9 cellular contexts compared by ENCODE assay signal in the genomic region with DNA sequence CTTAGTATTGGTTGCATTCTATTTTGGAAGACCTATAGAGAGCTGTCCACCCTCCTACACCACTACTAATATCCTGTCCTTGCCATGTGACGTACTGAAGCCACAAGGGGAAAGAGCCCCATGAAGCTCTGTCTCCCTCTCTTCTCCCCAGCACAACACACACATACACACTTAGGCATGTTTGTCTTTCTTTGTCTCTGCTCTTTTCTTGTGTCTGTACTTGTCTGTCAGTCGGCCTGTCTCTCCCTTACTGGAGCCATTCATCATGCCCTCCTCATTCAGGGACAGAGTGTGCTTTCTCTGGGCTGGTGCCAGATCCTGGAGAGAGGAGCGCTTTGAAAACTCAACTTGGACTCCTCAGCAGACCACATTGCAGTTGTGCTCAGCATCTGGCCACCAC. TPM values are rescaled to one million over a fixed set of nuclear protein-coding genes. Genes with fewer than 3 reads are reported as not detected.
DNase-seq lines count a peak whose midpoint lies in the region; ATAC-seq and TF ChIP-seq lines count a peak whose summit lies in the region.
"Had no signal": no experiment of that assay in that cellular context is flagged by ENCODE, and none has a peak within 500 bp of the region (broad histone marks: within the 10 kb centered on the region; RNA-seq: fewer than 3 reads in every experiment).

No MANE protein-coding gene starts in this region.

- H3K4me3 ChIP-seq in HEK293 (ENCODE audit: low read depth, low read length) (no peak overlapping the region), gastroesophageal sphincter (no peak overlapping the region)

- CTCF ChIA-PET in HEK293 (lab: Yijun Ruan, JAX): interaction anchor here (0.5 to 3.0 kb wide), 3 partner anchors 14 to 731 kb away, joined by 3 to 12 read pairs (median 4); no protein-coding TSS in a partner anchor

- peaks cover 40% of the 10 kb centered on the region for H3K36me3 Mint-ChIP-seq in activated T-helper 17 cell treated with anti-CD3 and anti-CD28 coated beads, Interleukin-2, amount 50 U/mL, for 72 hours (ENCODE audit: low read depth)

- POLR2A ChIA-PET in HEK293 (lab: Yijun Ruan, JAX): no interaction called here

- DNase-seq in sciatic nerve (ENCODE audit: low spot score): peak; percentile 69
- no peak for DNase-seq in SK-N-DZ (ENCODE audit: low spot score)
- DNase-seq: naive B cell had no signal

- TF ChIP-seq POLR2A in gastroesophageal sphincter (IDR thresholded peaks at IDR 0.05): no peak

- H3K4me1 ChIP-seq in HEK293 (ENCODE audit: control insufficient read depth, insufficient read depth, low read length) (peaks cover 16% of the 10 kb centered on the region), gastroesophageal sphincter (peaks cover 24 to 77% (median 30%) of the 10 kb centered on the region in 3 donors)

- WGBS in gastroesophageal sphincter (ENCODE audit: low coverage in 1 of 2), 2 donors: 10 to 54% methylated on average over 1 to 3 of the region's 3 CpGs

- ATAC-seq in activated T-helper 17 cell treated with anti-CD3 and anti-CD28 coated beads, Interleukin-2, amount 50 U/mL, for 72 hours (replicated peaks): no peak
- ATAC-seq in gastroesophageal sphincter (peak; percentile 59), sciatic nerve (peak; percentile 70), GM21360 (IDR thresholded peaks at IDR 0.05; ENCODE audit: unreplicated experiment) (no peak), HG03135 (IDR thresholded peaks at IDR 0.05; ENCODE audit: unreplicated experiment) (no peak), HG02763 (IDR thresholded peaks at IDR 0.05; ENCODE audit: unreplicated experiment) (no peak)

- no peak for TF ChIP-seq EP300 in gastroesophageal sphincter (IDR thresholded peaks at IDR 0.05)

- H3K9me3 Mint-ChIP-seq in activated T-helper 17 cell treated with anti-CD3 and anti-CD28 coated beads, Interleukin-2, amount 50 U/mL, for 72 hours: no peaks in the 10 kb centered on the region
- H3K9me3 Mint-ChIP-seq: naive B cell had no signal

- peak overlapping the region; percentile 40 for H3K4me3 Mint-ChIP-seq in activated T-helper 17 cell treated with anti-CD3 and anti-CD28 coated beads, Interleukin-2, amount 50 U/mL, for 72 hours
- H3K4me3 Mint-ChIP-seq: naive B cell had no signal

- no peak overlapping the region for H3K27ac ChIP-seq in HEK293 (ENCODE audit: extremely low read depth, low read depth, low read length)
- H3K27ac ChIP-seq in gastroesophageal sphincter: peak overlapping the region in 3 of 4 donors; percentile 32 to 44 (median 35)

- H3K9me3 ChIP-seq in HEK293 (ENCODE audit: control insufficient read depth, insufficient read depth, low read depth, low read length) (no peaks in the 10 kb centered on the region), gastroesophageal sphincter (no peaks in the 10 kb centered on the region)

- H3K27me3 Mint-ChIP-seq in activated T-helper 17 cell treated with anti-CD3 and anti-CD28 coated beads, Interleukin-2, amount 50 U/mL, for 72 hours: no peaks in the 10 kb centered on the region
- H3K27me3 Mint-ChIP-seq: naive B cell had no signal

- intact Hi-C loops in sciatic nerve (cut with DNase I): no loop called here

- H3K27me3 ChIP-seq in gastroesophageal sphincter: no peaks in the 10 kb centered on the region

- TF ChIP-seq CTCF in HEK293 (tag by site-specific recombination; IDR thresholded peaks at IDR 0.05): no peak
- no peak for TF ChIP-seq CTCF in gastroesophageal sphincter (IDR thresholded peaks at IDR 0.05)

- H3K27ac Mint-ChIP-seq in activated T-helper 17 cell treated with anti-CD3 and anti-CD28 coated beads, Interleukin-2, amount 50 U/mL, for 72 hours: no peak overlapping the region

- H3K36me3 ChIP-seq in HEK293 (ENCODE audit: control insufficient read depth in 2 of 2, insufficient read depth in 1 of 2, low read length in 2 of 2) (peaks cover 0 to 15% of the 10 kb centered on the region in 2 experiments; a peak in 1 of 3 replicates), gastroesophageal sphincter (peaks cover 0 to 9% of the 10 kb centered on the region in 2 donors)

- peaks cover 71% of the 10 kb centered on the region for H3K4me1 Mint-ChIP-seq in activated T-helper 17 cell treated with anti-CD3 and anti-CD28 coated beads, Interleukin-2, amount 50 U/mL, for 72 hours

TF ChIP-seq in HEK293, 187 proteins besides CTCF, POLR2A, EP300 and RAD21:
- TF ChIP-seq ZBTB17 (tag by site-specific recombination; IDR thresholded peaks at IDR 0.05) (peak; percentile 24; the same call in 1 of the 2 replicates), ZNF16 (tag by site-specific recombination; IDR thresholded peaks at IDR 0.05; ENCODE audit: low read depth) (no peak), FEZF1 (tag by site-specific recombination; IDR thresholded peaks at IDR 0.05) (peak; percentile 76), ZNF837 (tag by site-specific recombination; IDR thresholded peaks at IDR 0.05) (no peak), ZNF404 (tag by site-specific recombination; IDR thresholded peaks at IDR 0.05) (no peak), ZNF223 (tag by site-specific recombination; IDR thresholded peaks at IDR 0.05) (no peak), KLF8 (tag by site-specific recombination; IDR thresholded peaks at IDR 0.05) (no peak), ZNF354C (tag by site-specific recombination; IDR thresholded peaks at IDR 0.05; ENCODE audit: borderline replicate concordance, low read depth) (no peak)
- TF ChIP-seq, protein P1, sequence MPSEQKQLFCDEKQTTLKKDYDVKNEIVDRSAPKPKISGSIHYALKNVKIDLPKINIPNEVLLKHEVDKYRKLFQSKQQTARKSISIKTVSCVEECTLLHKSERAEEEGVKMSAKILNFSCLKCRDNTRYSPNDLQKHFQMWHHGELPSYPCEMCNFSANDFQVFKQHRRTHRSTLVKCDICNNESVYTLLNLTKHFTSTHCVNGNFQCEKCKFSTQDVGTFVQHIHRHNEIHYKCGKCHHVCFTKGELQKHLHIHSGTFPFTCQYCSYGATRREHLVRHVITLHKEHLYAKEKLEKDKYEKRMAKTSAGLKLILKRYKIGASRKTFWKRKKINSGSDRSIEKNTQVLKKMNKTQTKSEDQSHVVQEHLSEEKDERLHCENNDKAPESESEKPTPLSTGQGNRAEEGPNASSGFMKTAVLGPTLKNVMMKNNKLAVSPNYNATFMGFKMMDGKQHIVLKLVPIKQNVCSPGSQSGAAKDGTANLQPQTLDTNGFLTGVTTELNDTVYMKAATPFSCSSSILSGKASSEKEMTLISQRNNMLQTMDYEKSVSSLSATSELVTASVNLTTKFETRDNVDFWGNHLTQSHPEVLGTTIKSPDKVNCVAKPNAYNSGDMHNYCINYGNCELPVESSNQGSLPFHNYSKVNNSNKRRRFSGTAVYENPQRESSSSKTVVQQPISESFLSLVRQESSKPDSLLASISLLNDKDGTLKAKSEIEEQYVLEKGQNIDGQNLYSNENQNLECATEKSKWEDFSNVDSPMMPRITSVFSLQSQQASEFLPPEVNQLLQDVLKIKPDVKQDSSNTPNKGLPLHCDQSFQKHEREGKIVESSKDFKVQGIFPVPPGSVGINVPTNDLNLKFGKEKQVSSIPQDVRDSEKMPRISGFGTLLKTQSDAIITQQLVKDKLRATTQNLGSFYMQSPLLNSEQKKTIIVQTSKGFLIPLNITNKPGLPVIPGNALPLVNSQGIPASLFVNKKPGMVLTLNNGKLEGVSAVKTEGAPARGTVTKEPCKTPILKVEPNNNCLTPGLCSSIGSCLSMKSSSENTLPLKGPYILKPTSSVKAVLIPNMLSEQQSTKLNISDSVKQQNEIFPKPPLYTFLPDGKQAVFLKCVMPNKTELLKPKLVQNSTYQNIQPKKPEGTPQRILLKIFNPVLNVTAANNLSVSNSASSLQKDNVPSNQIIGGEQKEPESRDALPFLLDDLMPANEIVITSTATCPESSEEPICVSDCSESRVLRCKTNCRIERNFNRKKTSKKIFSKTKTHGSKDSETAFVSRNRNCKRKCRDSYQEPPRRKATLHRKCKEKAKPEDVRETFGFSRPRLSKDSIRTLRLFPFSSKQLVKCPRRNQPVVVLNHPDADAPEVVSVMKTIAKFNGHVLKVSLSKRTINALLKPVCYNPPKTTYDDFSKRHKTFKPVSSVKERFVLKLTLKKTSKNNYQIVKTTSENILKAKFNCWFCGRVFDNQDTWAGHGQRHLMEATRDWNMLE (tag by site-specific recombination; conservative IDR thresholded peaks at IDR 0.05; ENCODE audit: low read depth): no peak
- TF ChIP-seq, protein P2, sequence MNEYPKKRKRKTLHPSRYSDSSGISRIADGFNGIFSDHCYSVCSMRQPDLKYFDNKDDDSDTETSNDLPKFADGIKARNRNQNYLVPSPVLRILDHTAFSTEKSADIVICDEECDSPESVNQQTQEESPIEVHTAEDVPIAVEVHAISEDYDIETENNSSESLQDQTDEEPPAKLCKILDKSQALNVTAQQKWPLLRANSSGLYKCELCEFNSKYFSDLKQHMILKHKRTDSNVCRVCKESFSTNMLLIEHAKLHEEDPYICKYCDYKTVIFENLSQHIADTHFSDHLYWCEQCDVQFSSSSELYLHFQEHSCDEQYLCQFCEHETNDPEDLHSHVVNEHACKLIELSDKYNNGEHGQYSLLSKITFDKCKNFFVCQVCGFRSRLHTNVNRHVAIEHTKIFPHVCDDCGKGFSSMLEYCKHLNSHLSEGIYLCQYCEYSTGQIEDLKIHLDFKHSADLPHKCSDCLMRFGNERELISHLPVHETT (tag by site-specific recombination; IDR thresholded peaks at IDR 0.05): no peak

RNA-seq across cellular contexts. Expression of a gene that starts 47.6 kb away (rescaled TPM):
- 100 to 1,000 TPM in 1 of 2 donors, 10 to 100 TPM in 1; 79.4 to 113 TPM for total RNA-seq in activated T-helper 17 cell treated with anti-CD3 and anti-CD28 coated beads, Interleukin-2, amount 50 U/mL, for 72 hours
- total RNA-seq in gastroesophageal sphincter (10 to 100 TPM; 73.1 to 97.4 (median 79.5) TPM), sciatic nerve (49.2 TPM)
- 94.1 and 105 TPM in 2 replicates for polyA plus RNA-seq in SK-N-DZ (2014; cell fraction: cytosol; rRNA removed)
- 52.0 and 54.7 TPM in 2 replicates for polyA plus RNA-seq in SK-N-DZ (2014; cell fraction: nucleus; rRNA removed)

Comparison
In these comparisons a context has a peak if more than half of its experiments do, and no peak if none do; other contexts are left out.
1. ATAC-seq: peak in gastroesophageal sphincter (single experiment) and sciatic nerve (single experiment); none in activated T-helper 17 cell treated with anti-CD3 and anti-CD28 coated beads, Interleukin-2, amount 50 U/mL, for 72 hours (single experiment), GM21360 (single experiment), HG03135 (single experiment) and HG02763 (single experiment).